15 cellular contexts compared by ENCODE assay signal in genomic region chr10:119210633-119211032, GRCh38. TPM values are rescaled to one million over a fixed set of nuclear protein-coding genes. Genes with fewer than 3 reads are reported as not detected.
DNase-seq lines count a peak whose midpoint lies in the region; ATAC-seq and TF ChIP-seq lines count a peak whose summit lies in the region.
"Had no signal": no experiment of that assay in that cellular context is flagged by ENCODE, and none has a peak within 500 bp of the region (broad histone marks: within the 10 kb centered on the region; RNA-seq: fewer than 3 reads in every experiment).

No MANE protein-coding gene starts in this region.

- no peak for ATAC-seq in HG03439 (IDR thresholded peaks at IDR 0.05; ENCODE audit: unreplicated experiment)

- 77 to 84% methylated on average over 2 of the region's 2 CpGs for WGBS in tibial nerve, 2 donors

- no peak for TF ChIP-seq POLR2A in tibial nerve (IDR thresholded peaks at IDR 0.05)

- H3K4me3 ChIP-seq in mucosa of stomach (ENCODE audit: low read length): no peak overlapping the region
- no peak overlapping the region for H3K4me3 ChIP-seq in tibial nerve
- H3K4me3 ChIP-seq: cardiac muscle cell had no signal

- no peaks in the 10 kb centered on the region for H3K27me3 Mint-ChIP-seq in activated naive CD4-positive, alpha-beta T cell treated with anti-CD3 and anti-CD28 coated beads, Interleukin-2, amount 50 U/mL, for 24 hours
- no peaks in the 10 kb centered on the region for H3K27me3 Mint-ChIP-seq in activated naive CD8-positive, alpha-beta T cell
- H3K27me3 Mint-ChIP-seq: B cell had no signal

- H3K4me1 ChIP-seq in mucosa of stomach (ENCODE audit: control insufficient read depth, insufficient read depth, low read length) (peaks cover 36% of the 10 kb centered on the region), tibial nerve (peaks cover 0 to 75% (median 23%) of the 10 kb centered on the region in 4 donors)

- no peak for DNase-seq in activated naive CD4-positive, alpha-beta T cell treated with anti-CD3 and anti-CD28 coated beads, Interleukin-2, amount 50 U/mL, for 16 hours
- DNase-seq in tibial nerve (ENCODE audit: low spot score in 2 of 2): no peak
- DNase-seq in iPS-NIHi11 (ENCODE audit: low spot score): no peak
- DNase-seq in DMS 273 treated with DMSO at 0.1 percent for 48 hours (lab: John Stamatoyannopoulos, UW): no peak
- DNase-seq: GDM1; kidney; ovary; stimulated activated CD4-positive, alpha-beta T cell treated with anti-CD3 and anti-CD28 coated beads, Interleukin-4, amount 100 ng/mL, for 1 hour had no signal

- no peak for TF ChIP-seq EP300 in tibial nerve (IDR thresholded peaks at IDR 0.05)

- peak overlapping the region; percentile 83 for H3K4me3 Mint-ChIP-seq in activated naive CD4-positive, alpha-beta T cell treated with anti-CD3 and anti-CD28 coated beads, Interleukin-2, amount 50 U/mL, for 24 hours
- H3K4me3 Mint-ChIP-seq in activated naive CD8-positive, alpha-beta T cell: peak overlapping the region; percentile 77
- H3K4me3 Mint-ChIP-seq: B cell had no signal

- H3K36me3 ChIP-seq in mucosa of stomach (ENCODE audit: control insufficient read depth, insufficient read depth, low read length) (no peaks in the 10 kb centered on the region), tibial nerve (no peaks in the 10 kb centered on the region)
- H3K36me3 ChIP-seq: cardiac muscle cell, ovary, suprapubic skin had no signal

- H3K36me3 Mint-ChIP-seq in activated naive CD4-positive, alpha-beta T cell treated with anti-CD3 and anti-CD28 coated beads, Interleukin-2, amount 50 U/mL, for 24 hours: peaks cover 5% of the 10 kb centered on the region
- no peaks in the 10 kb centered on the region for H3K36me3 Mint-ChIP-seq in activated naive CD8-positive, alpha-beta T cell

- no peaks in the 10 kb centered on the region for H3K9me3 Mint-ChIP-seq in activated naive CD4-positive, alpha-beta T cell treated with anti-CD3 and anti-CD28 coated beads, Interleukin-2, amount 50 U/mL, for 24 hours
- no peaks in the 10 kb centered on the region for H3K9me3 Mint-ChIP-seq in activated naive CD8-positive, alpha-beta T cell (ENCODE audit: low read depth)

- peak overlapping the region; percentile 42 for H3K9ac ChIP-seq in mucosa of stomach (ENCODE audit: low read length)

- H3K27ac Mint-ChIP-seq in activated naive CD4-positive, alpha-beta T cell treated with anti-CD3 and anti-CD28 coated beads, Interleukin-2, amount 50 U/mL, for 24 hours: peak overlapping the region; percentile 96
- H3K27ac Mint-ChIP-seq in activated naive CD8-positive, alpha-beta T cell: peak overlapping the region; percentile 95

- H3K27me3 ChIP-seq in mucosa of stomach (ENCODE audit: control insufficient read depth, insufficient read depth, low read length) (no peaks in the 10 kb centered on the region), tibial nerve (no peaks in the 10 kb centered on the region)
- H3K27me3 ChIP-seq: cardiac muscle cell, ovary, suprapubic skin had no signal

- peaks cover 80% of the 10 kb centered on the region for H3K4me1 Mint-ChIP-seq in activated naive CD4-positive, alpha-beta T cell treated with anti-CD3 and anti-CD28 coated beads, Interleukin-2, amount 50 U/mL, for 24 hours
- peaks cover 72% of the 10 kb centered on the region for H3K4me1 Mint-ChIP-seq in activated naive CD8-positive, alpha-beta T cell (ENCODE audit: low read depth)

- peak overlapping the region; percentile 47 to 97 (median 69) for H3K27ac ChIP-seq in tibial nerve
- H3K27ac ChIP-seq: cardiac muscle cell had no signal

- no peak for TF ChIP-seq CTCF in tibial nerve (IDR thresholded peaks at IDR 0.05)

- no peaks in the 10 kb centered on the region for H3K9me3 ChIP-seq in mucosa of stomach (ENCODE audit: control insufficient read depth, low read length)
- no peaks in the 10 kb centered on the region for H3K9me3 ChIP-seq in tibial nerve
- H3K9me3 ChIP-seq: ovary, suprapubic skin had no signal

RNA-seq across cellular contexts. Expression of gene GRK5, which starts 3.3 kb away (rescaled TPM):
- total RNA-seq in tibial nerve: 10 to 100 TPM; 43.5 to 61.7 (median 48.9) TPM

RNA-seq across cellular contexts. Expression of gene PRDX3, which starts 32.0 kb away (rescaled TPM):
- 10 to 100 TPM; 79.5 to 93.3 (median 84.2) TPM for total RNA-seq in tibial nerve

RNA-seq across cellular contexts. Expression of gene SFXN4, which starts 45.1 kb away (rescaled TPM):
- 100 to 1,000 TPM in 1 of 4 donors, 10 to 100 TPM in 3; 12.7 to 301 (median 19.1) TPM for total RNA-seq in tibial nerve
